18 cellular contexts compared by ENCODE assay signal in genomic region chr7:131161103-131161502, GRCh38.
"Had no signal": no experiment of that assay in that cellular context is flagged by ENCODE, and none has a peak within 500 bp of the region (broad histone marks: within the 10 kb centered on the region; RNA-seq: fewer than 3 reads in every experiment).

No MANE protein-coding gene starts in this region.

- H3K27ac ChIP-seq: ascending aorta, epithelial cell of prostate, lower lobe of right lung, parathyroid adenoma, tibial artery had no signal

- H2AFZ ChIP-seq: parathyroid adenoma had no signal

- H3K27me3 ChIP-seq: ascending aorta, tibial artery had no signal

- H3K36me3 ChIP-seq: ascending aorta, lower lobe of right lung, tibial artery had no signal

- H3K79me2 ChIP-seq: parathyroid adenoma had no signal

- H3K4me1 ChIP-seq: ascending aorta, lower lobe of right lung, parathyroid adenoma, tibial artery had no signal

- H3K9ac ChIP-seq: parathyroid adenoma had no signal

- H3K4me3 ChIP-seq: ascending aorta, lower lobe of right lung, tibial artery had no signal

- ATAC-seq: activated T-cell treated with anti-CD3 and anti-CD28 coated beads, Interleukin-2, amount 50 U/mL, for 4 hours; effector memory CD8-positive, alpha-beta T cell; left cardiac atrium; lower lobe of right lung had no signal

- H3K9me3 ChIP-seq: ascending aorta, lower lobe of right lung, tibial artery had no signal

- DNase-seq: activated CD4-positive, alpha-beta memory T cell treated with anti-CD3 and anti-CD28 coated beads for 36 hours; activated CD4-positive, alpha-beta T cell treated with anti-CD3 and anti-CD28 coated beads for 1 hour; activated effector memory CD4-positive, alpha-beta T cell treated with anti-CD3 and anti-CD28 coated beads, Interleukin-2, amount 50 U/mL, for 16 hours; activated naive CD8-positive, alpha-beta T cell treated with anti-CD3 and anti-CD28 coated beads for 36 hours; activated T-cell treated with anti-CD3 and anti-CD28 coated beads, Interleukin-2, amount 50 U/mL, for 4 hours; central memory CD4-positive, alpha-beta T cell; cortex of kidney; effector memory CD8-positive, alpha-beta T cell; hypothalamus; left cardiac atrium; lower lobe of right lung; naive B cell; small intestine; T-helper 9 cell; tibial artery had no signal
